In genomic region chr3:179100652-179101051, GRCh38 we compare ENCODE assay signal across 17 cellular contexts. TPM values are rescaled to one million over a fixed set of nuclear protein-coding genes. Genes with fewer than 3 reads are reported as not detected.
DNase-seq lines count a peak whose midpoint lies in the region; ATAC-seq, FAIRE-seq and TF ChIP-seq lines count a peak whose summit lies in the region.
"Had no signal": no experiment of that assay in that cellular context is flagged by ENCODE, and none has a peak within 500 bp of the region (broad histone marks: within the 10 kb centered on the region; RNA-seq: fewer than 3 reads in every experiment).

No MANE protein-coding gene starts in this region.

- no peak overlapping the region for H3K27ac ChIP-seq in SJCRH30
- H3K27ac ChIP-seq: ascending aorta, pancreas had no signal

- H3K4me3 ChIP-seq in foreskin fibroblast (ENCODE audit: low read depth in 1 of 2, low read length in 2 of 2) (no peak overlapping the region), SJCRH30 (no peak overlapping the region)
- H3K4me3 ChIP-seq: ascending aorta, mucosa of descending colon, pancreas had no signal

- H3K36me3 ChIP-seq in SJCRH30: no peaks in the 10 kb centered on the region
- H3K36me3 ChIP-seq: ascending aorta, pancreas had no signal

- H3K27me3 ChIP-seq in SJCRH30: no peaks in the 10 kb centered on the region
- H3K27me3 ChIP-seq: ascending aorta, pancreas had no signal

- no peak for TF ChIP-seq POLR2A in H54 (IDR thresholded peaks at IDR 0.05; ENCODE audit: low read depth, low read length)

- TF ChIP-seq CTCF in foreskin fibroblast (IDR thresholded peaks at IDR 0.05; ENCODE audit: low read depth, low read length): no peak

- peaks cover 3% of the 10 kb centered on the region for H3K4me1 ChIP-seq in SJCRH30
- H3K4me1 ChIP-seq: ascending aorta, pancreas had no signal

- ATAC-seq in SK-N-SH treated with all-trans-retinoic acid at 6 μM for 48 hours (peak; percentile 35; the same call in 1 of the 3 replicates), HG02840 (IDR thresholded peaks at IDR 0.05; ENCODE audit: low FRiP score, unreplicated experiment) (no peak)
- no peak for ATAC-seq in stimulated activated naive CD8-positive, alpha-beta T cell treated with anti-CD3 and anti-CD28 coated beads, Interleukin-15, Interleukin-2, amounts not matched to agents 100 U/mL and 50 U/mL, for 24 hours
- ATAC-seq: mucosa of descending colon, pancreas had no signal

- peak; percentile 95 for FAIRE-seq in H54 (lab: Jason Lieb, UNC)

- DNase-seq in A172 (ENCODE audit: low spot score) (peak; percentile 47), H54 (ENCODE audit: insufficient read length, low spot score) (no peak), foreskin fibroblast (peak; percentile 57 to 79), SJCRH30 (no peak), NCI-H345 (lab: John Stamatoyannopoulos, UW) (no peak)
- DNase-seq in stimulated activated naive CD8-positive, alpha-beta T cell treated with anti-CD3 and anti-CD28 coated beads, Interleukin-15, Interleukin-2, amounts not matched to agents 100 U/mL and 50 U/mL, for 24 hours: no peak
- DNase-seq: activated CD4-positive, alpha-beta T cell treated with anti-CD3 and anti-CD28 coated beads, Interleukin-2, amount 50 U/mL, for 4 hours; DMS 273 treated with DMSO at 0.1 percent for 48 hours; foreskin melanocyte; mucosa of descending colon; NCI-H1694; NCI-H748 treated with DMSO at 0.1 percent for 48 hours; pancreas; stimulated activated CD4-positive, alpha-beta T cell treated with anti-CD3 and anti-CD28 coated beads, Interleukin-12 subunit alpha, Interleukin-12 subunit beta, amount 100 ng/mL, for 4 hours had no signal

- H3K9me3 ChIP-seq in SJCRH30 (replicated peaks): no peaks in the 10 kb centered on the region
- H3K9me3 ChIP-seq: ascending aorta, mucosa of descending colon, pancreas had no signal

TF ChIP-seq in SK-N-SH treated with all-trans-retinoic acid at 6 μM for 48 hours, 23 proteins besides CTCF, POLR2A, EP300 and RAD21:
- TF ChIP-seq ESRRG (CRISPR knock-in tag; IDR thresholded peaks at IDR 0.05): no peak
- TF ChIP-seq CREB5 (CRISPR knock-in tag; IDR thresholded peaks at IDR 0.05; ENCODE audit: low read depth): no peak
- no peak for TF ChIP-seq ZFP30 (CRISPR knock-in tag; IDR thresholded peaks at IDR 0.05)
- no peak for TF ChIP-seq ZFP3 (CRISPR knock-in tag; IDR thresholded peaks at IDR 0.05)
- TF ChIP-seq ZNF565 (CRISPR knock-in tag; conservative IDR thresholded peaks at IDR 0.05; ENCODE audit: low read depth): no peak
- TF ChIP-seq SNAI2 (CRISPR knock-in tag; IDR thresholded peaks at IDR 0.05): no peak
- no peak for TF ChIP-seq OSR1 (CRISPR knock-in tag; IDR thresholded peaks at IDR 0.05)
- TF ChIP-seq ZNF8 (CRISPR knock-in tag; IDR thresholded peaks at IDR 0.05): no peak
- TF ChIP-seq TOX (CRISPR knock-in tag; IDR thresholded peaks at IDR 0.05; ENCODE audit: borderline replicate concordance): no peak
- TF ChIP-seq, protein P1, sequence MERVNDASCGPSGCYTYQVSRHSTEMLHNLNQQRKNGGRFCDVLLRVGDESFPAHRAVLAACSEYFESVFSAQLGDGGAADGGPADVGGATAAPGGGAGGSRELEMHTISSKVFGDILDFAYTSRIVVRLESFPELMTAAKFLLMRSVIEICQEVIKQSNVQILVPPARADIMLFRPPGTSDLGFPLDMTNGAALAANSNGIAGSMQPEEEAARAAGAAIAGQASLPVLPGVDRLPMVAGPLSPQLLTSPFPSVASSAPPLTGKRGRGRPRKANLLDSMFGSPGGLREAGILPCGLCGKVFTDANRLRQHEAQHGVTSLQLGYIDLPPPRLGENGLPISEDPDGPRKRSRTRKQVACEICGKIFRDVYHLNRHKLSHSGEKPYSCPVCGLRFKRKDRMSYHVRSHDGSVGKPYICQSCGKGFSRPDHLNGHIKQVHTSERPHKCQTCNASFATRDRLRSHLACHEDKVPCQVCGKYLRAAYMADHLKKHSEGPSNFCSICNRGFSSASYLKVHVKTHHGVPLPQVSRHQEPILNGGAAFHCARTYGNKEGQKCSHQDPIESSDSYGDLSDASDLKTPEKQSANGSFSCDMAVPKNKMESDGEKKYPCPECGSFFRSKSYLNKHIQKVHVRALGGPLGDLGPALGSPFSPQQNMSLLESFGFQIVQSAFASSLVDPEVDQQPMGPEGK (CRISPR knock-in tag; IDR thresholded peaks at IDR 0.05; ENCODE audit: borderline replicate concordance): no peak
- no peak for TF ChIP-seq CSRNP3 (CRISPR knock-in tag; IDR thresholded peaks at IDR 0.05)
- TF ChIP-seq, protein P2, sequence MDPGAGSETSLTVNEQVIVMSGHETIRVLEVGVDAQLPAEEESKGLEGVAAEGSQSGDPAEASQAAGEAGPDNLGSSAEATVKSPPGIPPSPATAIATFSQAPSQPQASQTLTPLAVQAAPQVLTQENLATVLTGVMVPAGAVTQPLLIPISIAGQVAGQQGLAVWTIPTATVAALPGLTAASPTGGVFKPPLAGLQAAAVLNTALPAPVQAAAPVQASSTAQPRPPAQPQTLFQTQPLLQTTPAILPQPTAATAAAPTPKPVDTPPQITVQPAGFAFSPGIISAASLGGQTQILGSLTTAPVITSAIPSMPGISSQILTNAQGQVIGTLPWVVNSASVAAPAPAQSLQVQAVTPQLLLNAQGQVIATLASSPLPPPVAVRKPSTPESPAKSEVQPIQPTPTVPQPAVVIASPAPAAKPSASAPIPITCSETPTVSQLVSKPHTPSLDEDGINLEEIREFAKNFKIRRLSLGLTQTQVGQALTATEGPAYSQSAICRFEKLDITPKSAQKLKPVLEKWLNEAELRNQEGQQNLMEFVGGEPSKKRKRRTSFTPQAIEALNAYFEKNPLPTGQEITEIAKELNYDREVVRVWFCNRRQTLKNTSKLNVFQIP (CRISPR knock-in tag; IDR thresholded peaks at IDR 0.05; ENCODE audit: borderline replicate concordance, low read depth): no peak
- no peak for TF ChIP-seq ARNTL (CRISPR knock-in tag; IDR thresholded peaks at IDR 0.05; ENCODE audit: borderline replicate concordance, low read depth)
- no peak for TF ChIP-seq ISL1 (CRISPR knock-in tag; IDR thresholded peaks at IDR 0.05)
- TF ChIP-seq GLIS3 (CRISPR knock-in tag; IDR thresholded peaks at IDR 0.05): no peak
- TF ChIP-seq ZC3H10 (CRISPR knock-in tag; IDR thresholded peaks at IDR 0.05): no peak
- no peak for TF ChIP-seq RARB (CRISPR knock-in tag; IDR thresholded peaks at IDR 0.05)
- TF ChIP-seq CSDC2 (CRISPR knock-in tag; IDR thresholded peaks at IDR 0.05): no peak
- TF ChIP-seq ZNF70 (CRISPR knock-in tag; IDR thresholded peaks at IDR 0.05): no peak

RNA-seq across cellular contexts. Expression of gene ZMAT3, which starts 29.0 kb away (rescaled TPM):
- total RNA-seq in A172 (2014; rRNA removed; shearing (Covaris generic)): 10.5 and 13.3 TPM in 2 replicates
- 6.9 and 7.1 TPM in 2 replicates for total RNA-seq in SJCRH30 (2014; rRNA removed; shearing (Covaris generic))

RNA-seq across cellular contexts. Expression of gene PIK3CA, which starts 47.5 kb away (rescaled TPM):
- 18.9 and 23.1 TPM in 2 replicates for total RNA-seq in A172 (2014; rRNA removed; shearing (Covaris generic))
- total RNA-seq in SJCRH30 (2014; rRNA removed; shearing (Covaris generic)): 12.1 and 14.4 TPM in 2 replicates

Comparison
In these comparisons a context has a peak if more than half of its experiments do, and no peak if none do; other contexts are left out.
1. DNase-seq: peak in A172 (single experiment) and foreskin fibroblast (2 of 2); none in H54 (single experiment), SJCRH30 (0 of 2), stimulated activated naive CD8-positive, alpha-beta T cell treated with anti-CD3 and anti-CD28 coated beads, Interleukin-15, Interleukin-2, amounts not matched to agents 100 U/mL and 50 U/mL, for 24 hours (single experiment) and NCI-H345 (single experiment).